ENCODE assay signal across 8 cellular contexts in the genomic region with DNA sequence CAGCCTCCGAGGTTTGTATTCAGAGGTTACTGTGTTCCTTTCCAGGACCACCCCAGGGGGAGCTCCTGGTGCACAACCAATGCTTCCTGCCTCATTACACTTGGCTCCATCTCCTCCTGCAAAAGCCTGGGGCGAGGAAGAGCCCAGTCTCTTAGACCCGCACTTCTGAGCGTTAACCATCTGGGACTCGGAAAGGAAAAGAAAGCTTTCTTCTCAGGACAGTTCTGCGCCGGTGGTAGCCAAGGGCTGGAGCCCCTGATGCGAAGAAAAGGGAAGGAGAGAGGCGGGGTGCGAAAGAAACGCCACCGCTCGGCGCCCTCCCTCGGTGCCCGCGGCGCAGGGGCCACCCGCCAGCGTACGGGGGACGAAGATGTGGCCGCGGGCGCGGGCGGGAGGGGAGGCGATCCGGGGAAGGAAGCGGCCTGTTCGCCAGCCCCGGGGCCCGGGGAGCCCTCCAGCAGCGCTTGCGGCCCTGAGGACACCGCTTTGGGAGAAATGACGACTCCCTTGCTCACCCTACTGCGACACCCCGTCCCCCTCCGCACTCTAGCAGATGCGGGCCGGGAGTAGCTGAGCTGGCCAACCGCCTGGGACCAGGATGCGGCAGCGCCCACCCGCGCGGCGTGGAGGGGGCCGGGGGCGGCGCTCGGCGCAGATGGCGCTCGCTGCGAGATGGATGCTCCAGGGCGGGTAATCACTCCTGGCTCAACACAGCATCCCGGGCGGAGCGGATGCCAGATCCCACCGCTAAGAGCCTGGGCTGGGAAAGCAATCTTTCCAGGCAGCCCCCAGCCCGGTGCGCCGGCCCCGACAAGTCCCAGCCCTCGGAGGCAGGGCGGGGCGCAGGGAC. TPM values are rescaled to one million over a fixed set of nuclear protein-coding genes. Genes with fewer than 3 reads are reported as not detected.
DNase-seq lines count a peak whose midpoint lies in the region; ATAC-seq and TF ChIP-seq lines count a peak whose summit lies in the region.

No MANE protein-coding gene starts in this region.

- TF ChIP-seq CTCF in adrenal gland (IDR thresholded peaks at IDR 0.05) (no peak), right atrium auricular region (IDR thresholded peaks at IDR 0.05) (no peak), psoas muscle (IDR thresholded peaks at IDR 0.05) (no peak)

- peak; percentile 60 for DNase-seq in activated CD4-positive, alpha-beta T cell treated with anti-CD3 and anti-CD28 coated beads, Interleukin-2, amount 10 ng/mL, durations not matched to agents 24 days and 14 days
- DNase-seq in activated CD4-positive, alpha-beta T cell treated with anti-CD3 and anti-CD28 coated beads, Interleukin-2, amount 50 U/mL, for 1 hour: no peak
- peak; percentile 76 for DNase-seq in NCI-H2227 (lab: John Stamatoyannopoulos, UW; ENCODE audit: unreplicated experiment)
- peak; percentile 43 to 65 (median 50) for DNase-seq in adrenal gland
- DNase-seq in right atrium auricular region (ENCODE audit: low spot score): no peak
- no peak for DNase-seq in psoas muscle

- H3K27me3 Mint-ChIP-seq in activated CD4-positive, alpha-beta T cell treated with anti-CD3 and anti-CD28 coated beads, Interleukin-2, amount 10 ng/mL, durations not matched to agents 24 days and 14 days: peaks cover 64% of the 10 kb centered on the region

- H3K27ac ChIP-seq in adrenal gland (peak overlapping the region in 4 of 5 donors; percentile 77 to 92 (median 84)), right atrium auricular region (no peak overlapping the region), psoas muscle (no peak overlapping the region)

- no peak overlapping the region for H3K27ac Mint-ChIP-seq in activated CD4-positive, alpha-beta T cell treated with anti-CD3 and anti-CD28 coated beads, Interleukin-2, amount 10 ng/mL, durations not matched to agents 24 days and 14 days

- H3K4me3 ChIP-seq in adrenal gland (peak overlapping the region; percentile 65 to 80 (median 71)), right atrium auricular region (peak overlapping the region; percentile 30 to 51), psoas muscle (peak overlapping the region; percentile 63)

- peak overlapping the region; percentile 76 for H3K4me3 Mint-ChIP-seq in activated CD4-positive, alpha-beta T cell treated with anti-CD3 and anti-CD28 coated beads, Interleukin-2, amount 10 ng/mL, durations not matched to agents 24 days and 14 days

- ATAC-seq in psoas muscle: peak in 3 of 4 donors; percentile 19 to 53 (median 25)
- ATAC-seq in HG02623 (IDR thresholded peaks at IDR 0.05; ENCODE audit: unreplicated experiment): no peak
- no peak for ATAC-seq in HG02884 (IDR thresholded peaks at IDR 0.05; ENCODE audit: unreplicated experiment)

- 1 to 2% (median 1%) methylated on average over 11 to 69 of the region's 69 CpGs for WGBS in adrenal gland, 4 donors
- 1% methylated on average over 54 to 69 of the region's 69 CpGs for WGBS in psoas muscle, 3 donors

- H3K4me1 ChIP-seq in adrenal gland (replicated peaks in 1 of 2) (peaks cover 4 to 33% of the 10 kb centered on the region in 2 donors), right atrium auricular region (peaks cover 0 to 23% of the 10 kb centered on the region in 2 donors), psoas muscle (peaks cover 12% of the 10 kb centered on the region)

- intact Hi-C loops in activated CD4-positive, alpha-beta T cell treated with anti-CD3 and anti-CD28 coated beads, Interleukin-2, amount 10 ng/mL, durations not matched to agents 24 days and 14 days (cut with micrococcal nuclease): no loop called here
- intact Hi-C loops in adrenal gland (cut with DNase I): loop anchor here in 1 of 2 donors (10.0 kb wide), 1 partner anchor 270 kb away; no protein-coding TSS in a partner anchor
- intact Hi-C loops in psoas muscle (cut with DNase I): no loop called here

- H3K9me3 Mint-ChIP-seq in activated CD4-positive, alpha-beta T cell treated with anti-CD3 and anti-CD28 coated beads, Interleukin-2, amount 10 ng/mL, durations not matched to agents 24 days and 14 days: no peaks in the 10 kb centered on the region

- no peaks in the 10 kb centered on the region for H3K36me3 ChIP-seq in adrenal gland (replicated peaks in 1 of 2)
- no peaks in the 10 kb centered on the region for H3K36me3 ChIP-seq in right atrium auricular region
- H3K36me3 ChIP-seq in psoas muscle (ENCODE audit: insufficient read depth in 1 of 2, low read depth in 1 of 2): no peaks in the 10 kb centered on the region

- H3K27me3 ChIP-seq in adrenal gland: no peaks in the 10 kb centered on the region
- peaks cover 7 to 15% of the 10 kb centered on the region in 2 donors for H3K27me3 ChIP-seq in right atrium auricular region
- peaks cover 3 to 82% (median 14%) of the 10 kb centered on the region in 3 donors for H3K27me3 ChIP-seq in psoas muscle (ENCODE audit: insufficient read depth in 3 of 3, low read length in 2 of 3)

- H3K36me3 Mint-ChIP-seq in activated CD4-positive, alpha-beta T cell treated with anti-CD3 and anti-CD28 coated beads, Interleukin-2, amount 10 ng/mL, durations not matched to agents 24 days and 14 days (ENCODE audit: low read depth): no peaks in the 10 kb centered on the region

- peak in 1 of 2 donors; percentile 35 for TF ChIP-seq POLR2A in adrenal gland (IDR thresholded peaks at IDR 0.05)

- H3K9me3 ChIP-seq in adrenal gland (replicated peaks in 1 of 3) (no peaks in the 10 kb centered on the region), right atrium auricular region (no peaks in the 10 kb centered on the region), psoas muscle (no peaks in the 10 kb centered on the region)

- peaks cover 10% of the 10 kb centered on the region for H3K4me1 Mint-ChIP-seq in activated CD4-positive, alpha-beta T cell treated with anti-CD3 and anti-CD28 coated beads, Interleukin-2, amount 10 ng/mL, durations not matched to agents 24 days and 14 days

RNA-seq across cellular contexts. Expression of a gene that starts 1.3 kb away (rescaled TPM):
- not detected in 2 replicates for total RNA-seq in activated CD4-positive, alpha-beta T cell treated with anti-CD3 and anti-CD28 coated beads, Interleukin-2, amount 10 ng/mL, durations not matched to agents 24 days and 14 days
- 100 to 1,000 TPM in 7 of 8 donors, 10 to 100 TPM in 1; 73.2 to 212 (median 155) TPM for total RNA-seq in adrenal gland
- polyA plus RNA-seq in adrenal gland: 100 to 1,000 TPM in 1 of 3 donors, 10 to 100 TPM in 2; 71.6 to 103 (median 78.9) TPM
- under 1 TPM; 0.63 to 0.93 TPM for total RNA-seq in right atrium auricular region
- 1 to 10 TPM in 2 of 4 donors, under 1 TPM in 2; 0.21 to 1.1 (median 0.64) TPM for total RNA-seq in psoas muscle
- 1 to 10 TPM in 1 of 3 donors, under 1 TPM in 2; 0.06 to 1.8 (median 0.55) TPM for polyA plus RNA-seq in psoas muscle

Comparison
In these comparisons a context has a peak if more than half of its experiments do, and no peak if none do; other contexts are left out.
1. DNase-seq: peak in activated CD4-positive, alpha-beta T cell treated with anti-CD3 and anti-CD28 coated beads, Interleukin-2, amount 10 ng/mL, durations not matched to agents 24 days and 14 days (single experiment), NCI-H2227 (single experiment) and adrenal gland (7 of 7); none in activated CD4-positive, alpha-beta T cell treated with anti-CD3 and anti-CD28 coated beads, Interleukin-2, amount 50 U/mL, for 1 hour (single experiment), right atrium auricular region (single experiment) and psoas muscle (0 of 2).
2. H3K27ac ChIP-seq: peak in adrenal gland (4 of 5); none in right atrium auricular region (0 of 2) and psoas muscle (single experiment).
3. ATAC-seq: peak in psoas muscle (3 of 4); none in HG02623 (single experiment) and HG02884 (single experiment).
4. RNA of a gene that starts 1.3 kb away (total RNA-seq): 73.2 to 212 TPM in adrenal gland; 0.21 to 1.1 TPM in psoas muscle, 0.63 to 0.93 TPM in right atrium auricular region and not detected in activated CD4-positive, alpha-beta T cell treated with anti-CD3 and anti-CD28 coated beads, Interleukin-2, amount 10 ng/mL, durations not matched to agents 24 days and 14 days; every median in the first group is over 10 times any median in the second.
5. Peak in every context shown above with its lines, with median percentiles within 50 percentile points of each other: H3K4me3 ChIP-seq.